ENCODE assay signal across 9 cellular contexts in genomic region chr17:21129023-21129681, GRCh38. TPM values are rescaled to one million over a fixed set of nuclear protein-coding genes. Genes with fewer than 3 reads are reported as not detected.
A peak's percentile ranks its signal among the peaks of the same experiment; 100 is the strongest.
DNase-seq lines count a peak whose midpoint lies in the region; ATAC-seq and TF ChIP-seq lines count a peak whose summit lies in the region.
"Had no signal": no experiment of that assay in that cellular context is flagged by ENCODE, and none has a peak within 500 bp of the region (broad histone marks: within the 10 kb centered on the region; RNA-seq: fewer than 3 reads in every experiment).

No MANE protein-coding gene starts in this region.

- H3K36me3 Mint-ChIP-seq in T-cell: peaks cover 8% of the 10 kb centered on the region
- peaks cover 10% of the 10 kb centered on the region for H3K36me3 Mint-ChIP-seq in activated CD4-positive, alpha-beta memory T cell treated with anti-CD3 and anti-CD28 coated beads for 36 hours

- no peak overlapping the region for H3K27ac Mint-ChIP-seq in T-cell
- H3K27ac Mint-ChIP-seq in activated CD4-positive, alpha-beta memory T cell treated with anti-CD3 and anti-CD28 coated beads for 36 hours: no peak overlapping the region
- H3K27ac Mint-ChIP-seq: dendritic cell treated with granulocyte-macrophage colony-stimulating factor and Interleukin-4, amounts not matched to agents 40 ng/mL and 50 ng/mL, for 4 days had no signal

- intact Hi-C loops in heart left ventricle (cut with DNase I): loop anchor here in 9 of 10 donors (5.0 to 10.0 kb wide), 14 partner anchors 33 to 383 kb away; partner anchors contain the start of genes TMEM11 (in 7 of the 9), NATD1 (in 5 of the 9), MAP2K3 (in 1 of the 9) and USP22 (in 1 of the 9)
- intact Hi-C loops in thyroid gland (cut with DNase I): loop anchor here (5.0 to 10.0 kb wide), 4 partner anchors 86 to 186 kb away; partner anchors contain the start of genes NATD1 and TMEM11
- intact Hi-C loops in activated CD4-positive, alpha-beta memory T cell treated with anti-CD3 and anti-CD28 coated beads for 36 hours (cut with micrococcal nuclease): no loop called here

- peak overlapping the region in 1 of 12 donors; percentile 7 for H3K27ac ChIP-seq in heart left ventricle
- no peak overlapping the region for H3K27ac ChIP-seq in thyroid gland

- in situ Hi-C loops in ACHN (cut with HindIII; ENCODE audit: low pct_ligation_motif_present, low pct_unique_long_range_greater_than_20kb, low sequenced_read_pairs): no loop called here
- in situ Hi-C loops in G401 (cut with HindIII; ENCODE audit: low sequenced_read_pairs): no loop called here

- peaks cover 2 to 8% (median 5%) of the 10 kb centered on the region in 3 donors for H3K9me3 Mint-ChIP-seq in T-cell
- H3K9me3 Mint-ChIP-seq in activated CD4-positive, alpha-beta memory T cell treated with anti-CD3 and anti-CD28 coated beads for 36 hours: peaks cover 11% of the 10 kb centered on the region
- H3K9me3 Mint-ChIP-seq: dendritic cell treated with granulocyte-macrophage colony-stimulating factor and Interleukin-4, amounts not matched to agents 40 ng/mL and 50 ng/mL, for 4 days had no signal

- no peak for TF ChIP-seq POLR2A in heart left ventricle (IDR thresholded peaks at IDR 0.05)
- no peak for TF ChIP-seq POLR2A in thyroid gland (IDR thresholded peaks at IDR 0.05)

- H3K4me3 ChIP-seq in heart left ventricle (no peak overlapping the region), thyroid gland (replicated peaks in 1 of 3) (no peak overlapping the region)

- no peak for ATAC-seq in T-cell (replicated peaks in 1 of 4)
- peak in 2 of 4 donors; percentile 29 to 44 for ATAC-seq in heart left ventricle
- ATAC-seq in GM18861 (IDR thresholded peaks at IDR 0.05; ENCODE audit: unreplicated experiment): no peak
- no peak for ATAC-seq in esophagus mucosa

- peak; percentile 60 for DNase-seq in ACHN
- DNase-seq in G401 (ENCODE audit: low spot score): peak; percentile 41
- DNase-seq in T-cell: no peak
- DNase-seq in heart left ventricle: peak in 2 of 5 donors; percentile 35 to 39
- peak; percentile 30 to 39 for DNase-seq in thyroid gland
- DNase-seq in activated CD4-positive, alpha-beta memory T cell treated with anti-CD3 and anti-CD28 coated beads for 36 hours: no peak

- POLR2A ChIA-PET in T-cell (lab: Charles Lee): interaction anchor here (0.6 to 1.0 kb wide), 2 partner anchors 135 to 156 kb away, joined by 4 to 6 read pairs; no protein-coding TSS in a partner anchor
- POLR2A ChIA-PET in activated CD4-positive, alpha-beta memory T cell treated with anti-CD3 and anti-CD28 coated beads for 36 hours (lab: Charles Lee): interaction anchor here (0.6 kb wide), 1 partner anchor 61 kb away, joined by 3 read pairs; no protein-coding TSS in a partner anchor

- 58 to 63% (median 59%) methylated on average over 9 of the region's 9 CpGs for WGBS in heart left ventricle, 4 donors
- WGBS in thyroid gland, 2 donors: 69 to 72% methylated on average over 9 of the region's 9 CpGs

- H3K27me3 Mint-ChIP-seq in T-cell: no peaks in the 10 kb centered on the region
- H3K27me3 Mint-ChIP-seq in activated CD4-positive, alpha-beta memory T cell treated with anti-CD3 and anti-CD28 coated beads for 36 hours: peaks cover 1% of the 10 kb centered on the region
- H3K27me3 Mint-ChIP-seq: dendritic cell treated with granulocyte-macrophage colony-stimulating factor and Interleukin-4, amounts not matched to agents 40 ng/mL and 50 ng/mL, for 4 days had no signal

- H3K36me3 ChIP-seq in heart left ventricle (no peaks in the 10 kb centered on the region), thyroid gland (no peaks in the 10 kb centered on the region)

- H3K4me1 ChIP-seq in heart left ventricle: peaks cover 3 to 64% (median 20%) of the 10 kb centered on the region in 12 donors
- H3K4me1 ChIP-seq in thyroid gland: peaks cover 7 to 8% of the 10 kb centered on the region in 2 donors

- TF ChIP-seq CTCF in heart left ventricle (IDR thresholded peaks at IDR 0.05): peak; percentile 24 to 76 (median 62)
- TF ChIP-seq CTCF in thyroid gland (IDR thresholded peaks at IDR 0.05): peak in 4 of 6 experiments; percentile 30 to 59 (median 50)

- H3K4me3 Mint-ChIP-seq in T-cell: peak overlapping the region in 2 of 3 donors; percentile 1 to 57
- no peak overlapping the region for H3K4me3 Mint-ChIP-seq in activated CD4-positive, alpha-beta memory T cell treated with anti-CD3 and anti-CD28 coated beads for 36 hours
- H3K4me3 Mint-ChIP-seq: dendritic cell treated with granulocyte-macrophage colony-stimulating factor and Interleukin-4, amounts not matched to agents 40 ng/mL and 50 ng/mL, for 4 days had no signal

- peaks cover 0 to 4% (median 0%) of the 10 kb centered on the region in 12 donors for H3K9me3 ChIP-seq in heart left ventricle
- no peaks in the 10 kb centered on the region for H3K9me3 ChIP-seq in thyroid gland

- CTCF ChIA-PET in T-cell (lab: Charles Lee): interaction anchor here (1.1 to 1.8 kb wide), 2 partner anchors 9 to 10 kb away, joined by 3 to 4 read pairs; no protein-coding TSS in a partner anchor
- CTCF ChIA-PET in activated CD4-positive, alpha-beta memory T cell treated with anti-CD3 and anti-CD28 coated beads for 36 hours (lab: Charles Lee): interaction anchor here (1.4 to 3.1 kb wide), 3 partner anchors 10 to 384 kb away, joined by 3 to 21 read pairs (median 7); no protein-coding TSS in a partner anchor

- H3K27me3 ChIP-seq in heart left ventricle: no peaks in the 10 kb centered on the region
- no peaks in the 10 kb centered on the region for H3K27me3 ChIP-seq in thyroid gland

- peaks cover 41 to 54% (median 42%) of the 10 kb centered on the region in 3 donors for H3K4me1 Mint-ChIP-seq in T-cell
- H3K4me1 Mint-ChIP-seq in activated CD4-positive, alpha-beta memory T cell treated with anti-CD3 and anti-CD28 coated beads for 36 hours (ENCODE audit: low read depth): peaks cover 31% of the 10 kb centered on the region

RNA-seq across cellular contexts. Expression of gene DHRS7B, which starts 2.4 kb away (rescaled TPM):
- 37.0 and 45.4 TPM in 2 replicates for total RNA-seq in G401 (2014; rRNA removed; shearing (Covaris generic))
- 1 to 10 TPM; 5.8 to 9.2 (median 8.1) TPM for total RNA-seq in T-cell
- 10 to 100 TPM; 20.2 to 45.2 (median 34.7) TPM for total RNA-seq in heart left ventricle
- 10 to 100 TPM; 40.5 to 42.2 TPM for polyA plus RNA-seq in heart left ventricle
- 10 to 100 TPM; 34.1 to 74.1 (median 57.1) TPM for total RNA-seq in thyroid gland
- total RNA-seq in activated CD4-positive, alpha-beta memory T cell treated with anti-CD3 and anti-CD28 coated beads for 36 hours: 10 to 100 TPM; 13.5 to 15.9 TPM
- total RNA-seq in esophagus mucosa: 7.5 TPM

Comparison
In these comparisons a context has a peak if more than half of its experiments do, and no peak if none do; other contexts are left out.
1. DNase-seq: peak in ACHN (single experiment), G401 (single experiment) and thyroid gland (2 of 2); none in T-cell (0 of 34) and activated CD4-positive, alpha-beta memory T cell treated with anti-CD3 and anti-CD28 coated beads for 36 hours (single experiment).